ENCODE assay signal across 13 cellular contexts in the genomic region with DNA sequence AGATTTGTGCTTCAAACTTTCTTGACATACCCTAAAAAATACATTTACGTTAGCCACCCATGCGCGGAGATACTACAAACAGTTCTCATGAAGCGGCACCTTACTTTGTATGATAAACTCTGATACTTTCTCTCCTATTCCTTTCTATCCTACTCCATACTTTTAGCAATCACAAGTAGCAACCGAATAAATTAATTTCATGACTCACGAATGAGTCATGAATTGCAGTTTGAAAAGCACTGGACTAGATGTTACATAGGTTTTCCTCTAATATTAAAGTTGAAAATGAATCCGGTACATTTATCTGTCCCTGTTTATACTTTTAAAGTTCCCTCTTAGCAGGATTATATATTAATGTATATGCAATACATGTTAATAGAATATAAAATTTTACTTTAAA.
A peak's percentile ranks its signal among the peaks of the same experiment; 100 is the strongest.
DNase-seq lines count a peak whose midpoint lies in the region; ATAC-seq and TF ChIP-seq lines count a peak whose summit lies in the region.
"Had no signal": no experiment of that assay in that cellular context is flagged by ENCODE, and none has a peak within 500 bp of the region (broad histone marks: within the 10 kb centered on the region; RNA-seq: fewer than 3 reads in every experiment).

No MANE protein-coding gene starts in this region.

- TF ChIP-seq EP300 in suprapubic skin (IDR thresholded peaks at IDR 0.05) = no peak

- POLR2A ChIA-PET in HCT116 (lab: Charles Lee) = interaction anchor here (0.8 to 2.7 kb wide), 2 partner anchors 10 to 170 kb away, joined by 3 to 8 read pairs; no protein-coding TSS in a partner anchor

- no peak for TF ChIP-seq RAD21 in HCT116 (IDR thresholded peaks at IDR 0.05; ENCODE audit: low read depth)

- H3K79me2 ChIP-seq in HCT116 (ENCODE audit: insufficient read depth, low read length) = no peaks in the 10 kb centered on the region

- peak overlapping the region; percentile 63 for H2AFZ ChIP-seq in HCT116 (ENCODE audit: low read depth, low read length, poor library complexity, severe bottlenecking)
- H2AFZ ChIP-seq: GM23338 had no signal

- H3K27ac ChIP-seq in HCT116 (ENCODE audit: low read depth, low read length) = no peak overlapping the region; the same call in 1 of the 2 replicates
- H3K27ac ChIP-seq in ascending aorta = peak overlapping the region; percentile 79 to 85
- H3K27ac ChIP-seq in suprapubic skin = peak overlapping the region; percentile 81

- H3K4me2 ChIP-seq in HCT116 (ENCODE audit: low read length) = peak overlapping the region; percentile 77
- H3K4me2 ChIP-seq: GM23338 had no signal

- DNase-seq in HCT116 (ENCODE audit: low read depth, low spot score) (peak; percentile 50), ascending aorta (ENCODE audit: low spot score in 2 of 2) (no peak), foreskin melanocyte (peak; percentile 67), suprapubic skin (ENCODE audit: low spot score in 2 of 2) (no peak), anterior cingulate cortex (lab: John Stamatoyannopoulos, UW) (no peak), NCI-H2081 treated with DMSO at 0.1 percent for 48 hours (lab: John Stamatoyannopoulos, UW) (no peak)
- DNase-seq in stimulated activated CD4-positive, alpha-beta T cell treated with anti-CD3 and anti-CD28 coated beads, Interleukin-2, amount 100 ng/mL, for 48 hours = no peak
- no peak for DNase-seq in activated T-cell treated with anti-CD3 and anti-CD28 coated beads, Interleukin-2, amount 50 U/mL, for 1 hour
- DNase-seq: activated naive CD4-positive, alpha-beta T cell treated with Interleukin-2 at 50 U/mL for 16 hours; DMS79; NCI-H1092; stimulated activated CD4-positive, alpha-beta T cell treated with anti-CD3 and anti-CD28 coated beads, Interleukin-2, amount 100 ng/mL, for 24 hours had no signal

- BruUV-seq in HCT116 (replicated peaks; lab: Mats Ljungman, UMichigan) = no TSS peak

- CTCF ChIA-PET in HCT116 (lab: Charles Lee) = interaction anchor here (1.2 kb wide), 1 partner anchor 168 kb away, joined by 3 read pairs; no protein-coding TSS in a partner anchor

- no peak overlapping the region for H3K9ac ChIP-seq in HCT116 (ENCODE audit: low read length)

- intact Hi-C loops in HCT116 (cut with micrococcal nuclease) = loop anchor here (5.0 to 10.0 kb wide), 2 partner anchors 173 to 590 kb away; no protein-coding TSS in a partner anchor
- intact Hi-C loops in ascending aorta (cut with DNase I) = loop anchor here (2.0 to 5.0 kb wide), 3 partner anchors 35 to 165 kb away; a partner anchor contains a TSS

- no peak for ATAC-seq in HCT116
- ATAC-seq: GM23338 had no signal

- no peaks in the 10 kb centered on the region for H3K27me3 ChIP-seq in HCT116 (ENCODE audit: insufficient read depth, low read length)
- H3K27me3 ChIP-seq in ascending aorta = no peaks in the 10 kb centered on the region
- H3K27me3 ChIP-seq in suprapubic skin = no peaks in the 10 kb centered on the region

- no peak for TF ChIP-seq CTCF in HCT116 (IDR thresholded peaks at IDR 0.05 in 2 of 3, conservative IDR thresholded peaks at IDR 0.05 in 1 of 3; ENCODE audit: borderline replicate concordance in 1 of 3, insufficient read depth in 1 of 3, low read depth in 2 of 3, low read length in 2 of 3)
- TF ChIP-seq CTCF in ascending aorta (IDR thresholded peaks at IDR 0.05) = no peak
- no peak for TF ChIP-seq CTCF in suprapubic skin (IDR thresholded peaks at IDR 0.05)

- H3K36me3 ChIP-seq in HCT116 (ENCODE audit: control insufficient read depth in 1 of 2, insufficient read depth in 2 of 2, low read length in 2 of 2) (no peaks in the 10 kb centered on the region), ascending aorta (no peaks in the 10 kb centered on the region), suprapubic skin (no peaks in the 10 kb centered on the region)

- H3K9me3 ChIP-seq in HCT116 (ENCODE audit: control insufficient read depth in 1 of 2, insufficient read depth in 1 of 2, low read depth in 1 of 2, low read length in 2 of 2) = no peaks in the 10 kb centered on the region
- no peaks in the 10 kb centered on the region for H3K9me3 ChIP-seq in ascending aorta
- no peaks in the 10 kb centered on the region for H3K9me3 ChIP-seq in suprapubic skin

- H3K4me3 ChIP-seq in HCT116 (replicated peaks in 1 of 2; ENCODE audit: low read depth in 1 of 2, low read length in 2 of 2) (no peak overlapping the region), ascending aorta (no peak overlapping the region), suprapubic skin (no peak overlapping the region)
- H3K4me3 ChIP-seq: GM23338 had no signal

- H3K9me2 ChIP-seq in HCT116 (ENCODE audit: insufficient read depth) = no peaks in the 10 kb centered on the region

- 69% methylated on average over 7 of the region's 7 CpGs for WGBS in suprapubic skin

- no peak for TF ChIP-seq POLR2A in HCT116 (IDR thresholded peaks at IDR 0.05; ENCODE audit: borderline replicate concordance, extremely low read depth, insufficient read depth, insufficient read length)
- TF ChIP-seq POLR2A in suprapubic skin (IDR thresholded peaks at IDR 0.05) = no peak

- no peaks in the 10 kb centered on the region for H4K20me1 ChIP-seq in HCT116 (ENCODE audit: insufficient read depth)

- RAD21 ChIA-PET in HCT116 (lab: Charles Lee; ENCODE audit: low non-redundant PET in 1 of 2, low total read pairs in 2 of 2, uncharacterized antibody in 2 of 2, unreplicated experiment in 2 of 2) = no interaction called here

- peaks cover 37 to 45% of the 10 kb centered on the region in 2 experiments for H3K4me1 ChIP-seq in HCT116 (ENCODE audit: control insufficient read depth in 1 of 2, insufficient read depth in 2 of 2, low read length in 2 of 2)
- peaks cover 6 to 27% of the 10 kb centered on the region in 2 donors for H3K4me1 ChIP-seq in ascending aorta
- H3K4me1 ChIP-seq in suprapubic skin = peaks cover 23% of the 10 kb centered on the region

TF ChIP-seq in HCT116, 20 proteins besides CTCF, POLR2A, EP300 and RAD21:
- peak; percentile 87 for TF ChIP-seq FOSL1 (IDR thresholded peaks at IDR 0.05; ENCODE audit: low read depth)
- no peak for TF ChIP-seq ELF1 (IDR thresholded peaks at IDR 0.05; ENCODE audit: borderline replicate concordance, low read depth)
- TF ChIP-seq, protein P1, sequence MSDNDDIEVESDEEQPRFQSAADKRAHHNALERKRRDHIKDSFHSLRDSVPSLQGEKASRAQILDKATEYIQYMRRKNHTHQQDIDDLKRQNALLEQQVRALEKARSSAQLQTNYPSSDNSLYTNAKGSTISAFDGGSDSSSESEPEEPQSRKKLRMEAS (IDR thresholded peaks at IDR 0.05) = no peak
- TF ChIP-seq JUND (IDR thresholded peaks at IDR 0.05) = peak; percentile 49; the same call in 1 of the 2 replicates
- TF ChIP-seq SRF (IDR thresholded peaks at IDR 0.05; ENCODE audit: low read depth) = peak; percentile 28; the same call in 1 of the 2 replicates
- TF ChIP-seq SP1 (IDR thresholded peaks at IDR 0.05; ENCODE audit: low read depth) = peak; percentile 37

Comparison
In these comparisons a context has a peak if more than half of its experiments do, and no peak if none do; other contexts are left out.
1. DNase-seq: peak in HCT116 (single experiment) and foreskin melanocyte (single experiment); none in ascending aorta (0 of 2), suprapubic skin (0 of 2), stimulated activated CD4-positive, alpha-beta T cell treated with anti-CD3 and anti-CD28 coated beads, Interleukin-2, amount 100 ng/mL, for 48 hours (0 of 2), anterior cingulate cortex (0 of 58), activated T-cell treated with anti-CD3 and anti-CD28 coated beads, Interleukin-2, amount 50 U/mL, for 1 hour (single experiment) and NCI-H2081 treated with DMSO at 0.1 percent for 48 hours (single experiment).